8 cellular contexts compared by ENCODE assay signal in the genomic region with DNA sequence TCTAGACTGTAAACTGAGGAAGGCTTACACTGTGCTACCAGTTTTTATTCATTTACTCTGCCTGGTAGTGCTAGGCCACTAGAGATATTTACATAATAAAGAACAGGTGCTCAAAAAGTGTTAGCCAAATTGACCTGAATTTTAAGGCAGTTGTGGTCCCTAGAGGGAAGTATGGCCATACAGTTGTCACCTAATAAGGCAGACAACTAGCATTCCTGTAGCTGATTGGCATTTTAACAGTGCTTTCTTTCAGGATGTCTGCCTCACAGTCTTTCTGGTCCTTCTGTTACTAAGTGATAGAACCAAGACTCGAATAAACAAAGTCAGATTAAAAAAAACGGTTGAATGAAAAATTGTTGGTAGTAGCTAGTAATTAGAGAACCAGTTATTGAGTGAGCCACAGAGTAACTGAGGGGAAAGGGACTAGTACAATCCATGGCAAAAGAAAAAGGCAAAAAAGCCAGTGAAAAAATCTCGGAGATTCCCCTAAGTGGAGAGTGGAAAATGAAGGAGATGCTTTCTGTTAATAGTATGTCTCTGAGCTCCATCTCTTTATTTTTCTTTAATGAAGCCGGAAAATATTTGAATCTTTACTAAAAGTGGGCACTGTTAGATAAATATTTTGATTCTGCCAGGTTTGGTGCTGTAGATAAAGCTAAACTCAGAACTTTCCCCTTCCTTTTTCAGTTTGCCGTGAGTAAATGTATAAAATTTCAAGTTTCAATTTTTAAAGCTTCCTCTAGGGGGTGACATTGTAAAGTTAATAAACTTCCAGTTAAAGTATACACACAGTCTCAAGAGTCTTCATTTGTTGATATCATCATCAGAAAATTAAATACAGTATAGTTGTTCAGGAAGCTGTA. TPM values are rescaled to one million over a fixed set of nuclear protein-coding genes. Genes with fewer than 3 reads are reported as not detected.
DNase-seq lines count a peak whose midpoint lies in the region; ATAC-seq and TF ChIP-seq lines count a peak whose summit lies in the region.

No MANE protein-coding gene starts in this region.

- 83 to 96% methylated on average over 2 to 4 of the region's 5 CpGs for WGBS in mesodermal cell (ENCODE audit: insufficient coverage in 2 of 2), 2 experiments

- H3K4me3 ChIP-seq in choroid plexus epithelial cell (ENCODE audit: low read depth, low read length) (no peak overlapping the region), mesodermal cell (ENCODE audit: extremely low read depth, insufficient read depth, low read length, poor library complexity, severe bottlenecking) (no peak overlapping the region)

- peak; percentile 40 for TF ChIP-seq CTCF in choroid plexus epithelial cell (conservative IDR thresholded peaks at IDR 0.05; ENCODE audit: low read depth, low read length)

- peak; percentile 65 for ATAC-seq in GM21825 (IDR thresholded peaks at IDR 0.05; ENCODE audit: unreplicated experiment)

- peak overlapping the region; percentile 38 for H3K27ac ChIP-seq in mesodermal cell (ENCODE audit: low read depth, low read length, severe bottlenecking)

- H3K9me3 ChIP-seq in mesodermal cell (ENCODE audit: control insufficient read depth, low read length), result no peaks in the 10 kb centered on the region

- H3K4me1 ChIP-seq in mesodermal cell (ENCODE audit: control insufficient read depth, insufficient read depth, low read length, poor library complexity, severe bottlenecking), result peaks cover 3% of the 10 kb centered on the region

- DNase-seq in DMS53 (lab: John Stamatoyannopoulos, UW), result peak; percentile 50
- DNase-seq in NCI-H2227 (lab: John Stamatoyannopoulos, UW; ENCODE audit: unreplicated experiment), result peak; percentile 0
- peak; percentile 54 for DNase-seq in choroid plexus epithelial cell (ENCODE audit: low read depth)
- no peak for DNase-seq in cerebellar nuclear complex (lab: John Stamatoyannopoulos, UW)
- no peak for DNase-seq in activated CD4-positive, CD25-positive, alpha-beta regulatory T cell treated with anti-CD3 and anti-CD28 coated beads, Interleukin-2, amount 50 U/mL, for 72 hours
- DNase-seq in stimulated activated CD8-positive, alpha-beta memory T cell treated with anti-CD3 and anti-CD28 coated beads, Interleukin-4, amount 100 ng/mL, for 48 hours, result no peak

- no peaks in the 10 kb centered on the region for H3K36me3 ChIP-seq in mesodermal cell (ENCODE audit: control insufficient read depth, insufficient read depth, low read length)

RNA-seq across cellular contexts. Expression of gene VTA1, which starts 9.1 kb away (rescaled TPM):
- 65.0 TPM for polyA plus RNA-seq in mesodermal cell (2013, experiment 1 of 2)
- polyA plus RNA-seq in mesodermal cell (2013, experiment 2 of 2), result 64.6 TPM

RNA-seq across cellular contexts. Expression of gene NMBR, which starts 9.2 kb away (rescaled TPM):
- not detected for polyA plus RNA-seq in mesodermal cell (2013, experiment 1 of 2)
- polyA plus RNA-seq in mesodermal cell (2013, experiment 2 of 2), result not detected

RNA-seq across cellular contexts. Expression of gene GJE1, which starts 23.4 kb away (rescaled TPM):
- not detected for polyA plus RNA-seq in mesodermal cell (2013, experiment 1 of 2)
- not detected for polyA plus RNA-seq in mesodermal cell (2013, experiment 2 of 2)

Comparison
In these comparisons a context has a peak if more than half of its experiments do, and no peak if none do; other contexts are left out.
1. DNase-seq: peak in DMS53 (single experiment), NCI-H2227 (single experiment) and choroid plexus epithelial cell (single experiment); none in cerebellar nuclear complex (0 of 2), activated CD4-positive, CD25-positive, alpha-beta regulatory T cell treated with anti-CD3 and anti-CD28 coated beads, Interleukin-2, amount 50 U/mL, for 72 hours (single experiment) and stimulated activated CD8-positive, alpha-beta memory T cell treated with anti-CD3 and anti-CD28 coated beads, Interleukin-4, amount 100 ng/mL, for 48 hours (single experiment).